ENCODE assay signal across 24 cellular contexts in genomic region chr5:87732875-87733768, GRCh38.
DNase-seq lines count a peak whose midpoint lies in the region; TF ChIP-seq lines count a peak whose summit lies in the region.
"Had no signal": no experiment of that assay in that cellular context is flagged by ENCODE, and none has a peak within 500 bp of the region (broad histone marks: within the 10 kb centered on the region; RNA-seq: fewer than 3 reads in every experiment).

No MANE protein-coding gene starts in this region.

- no peak overlapping the region for H3K27ac Mint-ChIP-seq in activated naive CD8-positive, alpha-beta T cell treated with anti-CD3 and anti-CD28 coated beads for 36 hours
- no peak overlapping the region for H3K27ac Mint-ChIP-seq in osteocyte (ENCODE audit: unreplicated experiment)
- H3K27ac Mint-ChIP-seq: CD4-positive, CD25-positive, alpha-beta regulatory T cell; HFFc6 had no signal

- H3K9me3 Mint-ChIP-seq in activated naive CD8-positive, alpha-beta T cell treated with anti-CD3 and anti-CD28 coated beads for 36 hours: no peaks in the 10 kb centered on the region
- no peaks in the 10 kb centered on the region for H3K9me3 Mint-ChIP-seq in osteocyte (ENCODE audit: unreplicated experiment)
- H3K9me3 Mint-ChIP-seq: IgD-negative memory B cell had no signal

- no peaks in the 10 kb centered on the region for H3K4me1 Mint-ChIP-seq in activated naive CD8-positive, alpha-beta T cell treated with anti-CD3 and anti-CD28 coated beads for 36 hours
- H3K4me1 Mint-ChIP-seq in osteocyte (ENCODE audit: unreplicated experiment): no peaks in the 10 kb centered on the region
- H3K4me1 Mint-ChIP-seq: CD4-positive, CD25-positive, alpha-beta regulatory T cell had no signal

- peak; percentile 20 for DNase-seq in NCI-H146 (lab: John Stamatoyannopoulos, UW)
- no peak for DNase-seq in NCI-H146 treated with DMSO at 0.1 percent for 48 hours (lab: John Stamatoyannopoulos, UW; ENCODE audit: unreplicated experiment)
- peak in 2 of 3 experiments; percentile 16 to 74 for DNase-seq in NCI-H1417 (lab: John Stamatoyannopoulos, UW)
- peak; percentile 25 for DNase-seq in astrocyte of the hippocampus (ENCODE audit: low read depth, low spot score)
- DNase-seq in inferior parietal cortex (ENCODE audit: extremely low spot score): peak; percentile 46
- DNase-seq in activated naive CD8-positive, alpha-beta T cell treated with anti-CD3 and anti-CD28 coated beads for 36 hours: no peak
- DNase-seq in midbrain (lab: John Stamatoyannopoulos, UW): no peak
- DNase-seq in osteocyte (ENCODE audit: extremely low spot score, unreplicated experiment): no peak
- DNase-seq: 8988T; BE2C; Caco-2; CD4-positive, CD25-positive, alpha-beta regulatory T cell; EL; HFFc6; Karpas-422; MG63; NCI-H1048; NCI-H1694 treated with DMSO at 0.1 percent for 48 hours; NCI-H345; NCI-H524 treated with DMSO at 0.1 percent for 48 hours; RPMI8226; SHP77 treated with DMSO at 0.1 percent for 48 hours; SK-N-SH had no signal

- H3K36me3 Mint-ChIP-seq in activated naive CD8-positive, alpha-beta T cell treated with anti-CD3 and anti-CD28 coated beads for 36 hours: no peaks in the 10 kb centered on the region
- no peaks in the 10 kb centered on the region for H3K36me3 Mint-ChIP-seq in osteocyte (ENCODE audit: unreplicated experiment)
- H3K36me3 Mint-ChIP-seq: CD4-positive, CD25-positive, alpha-beta regulatory T cell; IgD-negative memory B cell had no signal

- TF ChIP-seq CTCF in osteocyte (IDR thresholded peaks at IDR 0.05): no peak

- H3K4me3 Mint-ChIP-seq in activated naive CD8-positive, alpha-beta T cell treated with anti-CD3 and anti-CD28 coated beads for 36 hours: no peak overlapping the region
- H3K4me3 Mint-ChIP-seq in osteocyte (ENCODE audit: unreplicated experiment): no peak overlapping the region
- H3K4me3 Mint-ChIP-seq: CD4-positive, CD25-positive, alpha-beta regulatory T cell; HFFc6; IgD-negative memory B cell had no signal

- H3K27me3 Mint-ChIP-seq in activated naive CD8-positive, alpha-beta T cell treated with anti-CD3 and anti-CD28 coated beads for 36 hours: no peaks in the 10 kb centered on the region
- H3K27me3 Mint-ChIP-seq in osteocyte (ENCODE audit: unreplicated experiment): no peaks in the 10 kb centered on the region

Comparison
In these comparisons a context has a peak if more than half of its experiments do, and no peak if none do; other contexts are left out.
1. DNase-seq: peak in NCI-H146 (single experiment), NCI-H1417 (2 of 3), astrocyte of the hippocampus (single experiment) and inferior parietal cortex (single experiment); none in NCI-H146 treated with DMSO at 0.1 percent for 48 hours (single experiment), activated naive CD8-positive, alpha-beta T cell treated with anti-CD3 and anti-CD28 coated beads for 36 hours (single experiment), midbrain (single experiment) and osteocyte (single experiment).